ENCODE assay signal across 8 cellular contexts in the genomic region with DNA sequence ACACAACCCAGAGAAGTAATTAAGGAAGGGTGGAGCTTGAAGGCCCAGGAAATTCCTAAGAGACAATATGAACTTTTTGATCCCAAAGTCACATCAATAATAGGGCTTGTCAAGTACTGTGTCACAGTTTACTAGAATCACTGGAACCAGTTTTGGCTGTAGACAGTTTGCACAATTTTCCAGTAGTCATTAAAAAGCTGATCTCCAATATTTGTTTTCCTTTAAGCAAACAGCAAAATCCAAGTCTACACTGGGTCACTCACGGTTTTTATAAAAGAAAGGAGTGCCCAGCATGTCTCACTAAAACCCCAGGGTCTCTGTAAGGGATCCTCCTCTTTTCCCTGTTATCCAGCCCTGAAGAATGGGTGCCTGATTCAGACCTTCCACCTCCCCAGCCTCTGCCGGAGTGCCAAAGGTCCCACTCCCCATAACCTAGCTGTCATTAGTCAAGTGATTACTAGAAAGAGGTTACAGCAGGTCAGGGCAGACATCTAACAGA. TPM values are rescaled to one million over a fixed set of nuclear protein-coding genes. Genes with fewer than 3 reads are reported as not detected.
DNase-seq lines count a peak whose midpoint lies in the region; ATAC-seq lines count a peak whose summit lies in the region.

No MANE protein-coding gene starts in this region.

- no peaks in the 10 kb centered on the region for H3K9me3 Mint-ChIP-seq in T-helper 1 cell treated with Interleukin-12 subunit alpha and Interleukin-12 subunit beta and Interleukin-4 antibody, amounts not matched to agents 30 μg/mL and 1 μg/mL, for 36 hours

- peak; percentile 50 for ATAC-seq in left lobe of liver

- in situ Hi-C loops in G401 (cut with HindIII; ENCODE audit: low sequenced_read_pairs): no loop called here

- 1 to 6% (median 3%) methylated on average over 2 of the region's 2 CpGs for WGBS in adipose tissue, 3 donors

- H3K27me3 Mint-ChIP-seq in T-helper 1 cell treated with Interleukin-12 subunit alpha and Interleukin-12 subunit beta and Interleukin-4 antibody, amounts not matched to agents 30 μg/mL and 1 μg/mL, for 36 hours (ENCODE audit: low read depth): no peaks in the 10 kb centered on the region

- H3K27ac Mint-ChIP-seq in T-helper 1 cell treated with Interleukin-12 subunit alpha and Interleukin-12 subunit beta and Interleukin-4 antibody, amounts not matched to agents 30 μg/mL and 1 μg/mL, for 36 hours: peak overlapping the region; percentile 86

- DNase-seq in T-helper 1 cell (no peak), left lobe of liver (ENCODE audit: low spot score) (no peak), SIG-M5 (lab: John Stamatoyannopoulos, UW) (no peak), AG08395 (ENCODE audit: low spot score) (no peak), G401 (ENCODE audit: low spot score) (no peak)

- peaks cover 5% of the 10 kb centered on the region for H3K4me1 Mint-ChIP-seq in T-helper 1 cell treated with Interleukin-12 subunit alpha and Interleukin-12 subunit beta and Interleukin-4 antibody, amounts not matched to agents 30 μg/mL and 1 μg/mL, for 36 hours (ENCODE audit: low read depth)

- H3K27ac ChIP-seq in adipose tissue (ENCODE audit: low read depth, low read length) (peak overlapping the region; percentile 38), temporal lobe (ENCODE audit: low read depth, low read length) (peak overlapping the region; percentile 69)

- H3K4me3 Mint-ChIP-seq in T-helper 1 cell treated with Interleukin-12 subunit alpha and Interleukin-12 subunit beta and Interleukin-4 antibody, amounts not matched to agents 30 μg/mL and 1 μg/mL, for 36 hours: peak overlapping the region; percentile 94

- H3K36me3 Mint-ChIP-seq in T-helper 1 cell treated with Interleukin-12 subunit alpha and Interleukin-12 subunit beta and Interleukin-4 antibody, amounts not matched to agents 30 μg/mL and 1 μg/mL, for 36 hours (ENCODE audit: low read depth): peaks cover 4% of the 10 kb centered on the region

RNA-seq across cellular contexts. Expression of a gene that starts 0.6 kb away (rescaled TPM):
- polyA plus RNA-seq in adipose tissue: 10 to 100 TPM in 2 of 3 donors, 1 to 10 TPM in 1; 4.6 to 21.6 (median 13.2) TPM
- total RNA-seq in left lobe of liver: 28.8 TPM
- 24.3 TPM for total RNA-seq in temporal lobe
- 7.5 and 14.3 TPM in 2 replicates for total RNA-seq in G401 (2014; rRNA removed; shearing (Covaris generic))

RNA-seq across cellular contexts. Expression of a gene that starts 33.5 kb away (rescaled TPM):
- polyA plus RNA-seq in adipose tissue: under 1 TPM; 0.21 to 0.79 (median 0.27) TPM
- 0.81 TPM for total RNA-seq in left lobe of liver
- total RNA-seq in temporal lobe: 28.0 TPM
- 3.1 and 6.7 TPM in 2 replicates for total RNA-seq in G401 (2014; rRNA removed; shearing (Covaris generic))

RNA-seq across cellular contexts. Expression of a gene that starts 54.9 kb away (rescaled TPM):
- 1 to 10 TPM in 1 of 3 donors, under 1 TPM in 2; 0.67 to 1.1 (median 0.93) TPM for polyA plus RNA-seq in adipose tissue
- total RNA-seq in left lobe of liver: 3.5 TPM
- total RNA-seq in temporal lobe: 20.7 TPM
- total RNA-seq in G401 (2014; rRNA removed; shearing (Covaris generic)): 39.1 and 41.0 TPM in 2 replicates
